17 cellular contexts compared by ENCODE assay signal in the genomic region with DNA sequence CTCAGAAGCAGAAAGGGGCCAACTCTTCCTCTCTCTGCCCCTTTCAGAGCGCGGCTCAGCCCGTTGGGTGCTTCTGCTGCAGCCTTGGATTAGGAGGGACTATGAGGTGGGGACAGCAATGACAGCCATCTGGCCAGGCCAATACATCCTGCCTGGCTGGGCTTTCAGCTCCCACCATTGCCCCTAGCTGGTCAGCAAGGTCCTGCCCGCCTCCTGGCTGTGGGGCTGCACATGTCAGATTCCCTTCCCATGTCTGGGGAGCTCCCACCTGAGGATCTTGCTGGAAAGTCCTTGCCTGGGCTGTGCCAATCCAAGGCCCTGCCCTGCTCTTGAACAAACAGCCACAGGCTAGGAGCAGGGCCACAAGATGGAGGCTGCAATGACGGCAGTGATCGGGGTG.
"Had no signal": no experiment of that assay in that cellular context is flagged by ENCODE, and none has a peak within 500 bp of the region (broad histone marks: within the 10 kb centered on the region; RNA-seq: fewer than 3 reads in every experiment).

No MANE protein-coding gene starts in this region.

- H3K4me3 Mint-ChIP-seq: activated CD8-positive, alpha-beta T cell treated with anti-CD3 and anti-CD28 coated beads, Interleukin-2, amount 10 ng/mL, durations not matched to agents 7 days and 5 days; activated naive CD4-positive, alpha-beta T cell treated with anti-CD3 and anti-CD28 coated beads, Interleukin-2, amount 10 ng/mL, durations not matched to agents 7 days and 5 days; activated T-cell treated with anti-CD3 and anti-CD28 coated beads, Interleukin-2, amount 50 U/mL, for 24 hours; memory B cell; naive B cell; neural crest cell; stimulated activated effector memory CD8-positive, alpha-beta T cell treated with anti-CD3 and anti-CD28 coated beads, Interleukin-12 subunit alpha, Interleukin-12 subunit beta, amount 100 ng/mL, for 72 hours; T-helper 17 cell had no signal

- H3K4me1 ChIP-seq: upper lobe of left lung had no signal

- H3K27me3 Mint-ChIP-seq: activated naive CD4-positive, alpha-beta T cell treated with anti-CD3 and anti-CD28 coated beads, Interleukin-2, amount 10 ng/mL, durations not matched to agents 7 days and 5 days; activated T-cell treated with anti-CD3 and anti-CD28 coated beads, Interleukin-2, amount 50 U/mL, for 24 hours; memory B cell; naive B cell; T-helper 17 cell had no signal

- H3K4me1 Mint-ChIP-seq: activated naive CD4-positive, alpha-beta T cell treated with anti-CD3 and anti-CD28 coated beads, Interleukin-2, amount 10 ng/mL, durations not matched to agents 7 days and 5 days; neural crest cell had no signal

- DNase-seq: activated CD4-positive, alpha-beta T cell treated with anti-CD3 and anti-CD28 coated beads for 48 hours; activated CD8-positive, alpha-beta T cell treated with anti-CD3 and anti-CD28 coated beads, Interleukin-2, amount 10 ng/mL, durations not matched to agents 7 days and 5 days; activated naive CD4-positive, alpha-beta T cell treated with anti-CD3 and anti-CD28 coated beads, Interleukin-2, amount 10 ng/mL, durations not matched to agents 7 days and 5 days; activated T-cell treated with anti-CD3 and anti-CD28 coated beads, Interleukin-2, amount 50 U/mL, for 24 hours; dermis blood vessel endothelial cell; effector memory CD4-positive, alpha-beta T cell; mucosa of descending colon; naive B cell; psoas muscle; right cardiac atrium; stimulated activated CD4-positive, alpha-beta T cell treated with anti-CD3 and anti-CD28 coated beads, Interleukin-4, amount 100 ng/mL, for 24 hours; T-helper 17 cell had no signal

- H3K36me3 Mint-ChIP-seq: memory B cell had no signal

- H3K4me3 ChIP-seq: mucosa of descending colon, psoas muscle, thoracic aorta, upper lobe of left lung had no signal

- H3K27ac ChIP-seq: psoas muscle, thoracic aorta, upper lobe of left lung had no signal

- H3K27ac Mint-ChIP-seq: activated CD8-positive, alpha-beta T cell treated with anti-CD3 and anti-CD28 coated beads, Interleukin-2, amount 10 ng/mL, durations not matched to agents 7 days and 5 days; activated naive CD4-positive, alpha-beta T cell treated with anti-CD3 and anti-CD28 coated beads, Interleukin-2, amount 10 ng/mL, durations not matched to agents 7 days and 5 days; memory B cell; stimulated activated effector memory CD8-positive, alpha-beta T cell treated with anti-CD3 and anti-CD28 coated beads, Interleukin-12 subunit alpha, Interleukin-12 subunit beta, amount 100 ng/mL, for 72 hours; T-helper 17 cell had no signal

- H3K9me3 ChIP-seq: mucosa of descending colon, psoas muscle, thoracic aorta, upper lobe of left lung had no signal

- ATAC-seq: activated CD8-positive, alpha-beta T cell treated with anti-CD3 and anti-CD28 coated beads, Interleukin-2, amount 10 ng/mL, durations not matched to agents 7 days and 5 days; mucosa of descending colon; psoas muscle; right cardiac atrium; stimulated activated effector memory CD8-positive, alpha-beta T cell treated with anti-CD3 and anti-CD28 coated beads, Interleukin-12 subunit alpha, Interleukin-12 subunit beta, amount 100 ng/mL, for 72 hours; T-helper 17 cell had no signal

- H3K9me3 Mint-ChIP-seq: activated naive CD4-positive, alpha-beta T cell treated with anti-CD3 and anti-CD28 coated beads, Interleukin-2, amount 10 ng/mL, durations not matched to agents 7 days and 5 days; activated T-cell treated with anti-CD3 and anti-CD28 coated beads, Interleukin-2, amount 50 U/mL, for 24 hours; memory B cell; naive B cell; neural crest cell; stimulated activated effector memory CD8-positive, alpha-beta T cell treated with anti-CD3 and anti-CD28 coated beads, Interleukin-12 subunit alpha, Interleukin-12 subunit beta, amount 100 ng/mL, for 72 hours had no signal

- H3K27me3 ChIP-seq: upper lobe of left lung had no signal
